Comparison of ENCODE assay signal across 8 cellular contexts in the genomic region with DNA sequence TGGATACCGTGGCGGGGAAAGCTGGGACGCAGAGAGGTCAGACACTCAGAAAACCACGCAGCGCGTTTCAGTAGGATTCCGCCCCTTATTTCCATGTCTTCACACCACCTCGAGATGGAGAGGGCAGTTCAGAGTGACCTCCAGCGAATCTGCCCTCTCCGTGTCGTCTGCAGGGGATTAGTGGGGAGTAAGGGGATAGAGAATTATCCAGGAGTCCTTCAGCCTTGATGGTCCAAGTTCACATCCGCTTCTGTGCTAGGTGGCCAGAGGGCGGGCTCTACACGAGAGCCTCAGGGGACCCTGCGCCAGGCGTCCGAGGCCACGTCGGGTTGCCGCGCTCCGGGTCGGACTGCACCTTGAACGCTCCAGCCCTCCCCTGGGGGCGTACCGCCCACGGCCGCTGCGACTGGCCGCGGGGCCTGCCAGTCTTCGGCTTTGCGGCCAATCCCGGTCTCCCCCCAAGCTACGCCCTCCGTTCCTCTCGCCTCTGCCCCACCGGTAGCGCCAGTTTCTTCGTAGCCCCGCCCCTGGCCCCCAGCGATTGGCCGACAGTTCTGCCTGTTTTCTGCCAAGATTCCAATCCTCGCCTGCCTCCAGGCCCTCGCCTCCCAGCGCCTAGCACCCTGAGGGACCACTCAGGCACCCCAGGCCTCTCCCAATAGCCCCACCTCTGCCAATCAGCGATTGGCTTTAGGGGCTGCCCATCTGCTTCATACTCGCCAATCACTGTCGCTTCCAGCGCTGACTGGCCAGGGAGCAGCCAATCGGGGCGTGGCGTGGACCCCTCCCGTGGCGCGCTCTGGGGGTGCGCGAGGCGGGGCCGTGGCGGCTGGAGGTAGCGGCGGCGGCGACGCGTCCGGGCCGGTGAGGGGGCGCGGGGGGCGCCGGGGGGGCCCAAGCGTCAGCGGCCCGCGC. TPM values are rescaled to one million over a fixed set of nuclear protein-coding genes. Genes with fewer than 3 reads are reported as not detected.
DNase-seq lines count a peak whose midpoint lies in the region; ATAC-seq and TF ChIP-seq lines count a peak whose summit lies in the region.

A gene with protein sequence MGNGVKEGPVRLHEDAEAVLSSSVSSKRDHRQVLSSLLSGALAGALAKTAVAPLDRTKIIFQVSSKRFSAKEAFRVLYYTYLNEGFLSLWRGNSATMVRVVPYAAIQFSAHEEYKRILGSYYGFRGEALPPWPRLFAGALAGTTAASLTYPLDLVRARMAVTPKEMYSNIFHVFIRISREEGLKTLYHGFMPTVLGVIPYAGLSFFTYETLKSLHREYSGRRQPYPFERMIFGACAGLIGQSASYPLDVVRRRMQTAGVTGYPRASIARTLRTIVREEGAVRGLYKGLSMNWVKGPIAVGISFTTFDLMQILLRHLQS (plus strand): TSS at position 812 of the 915 bp plus-strand sequence. CDS start 32,131 bp downstream, outside the sequence.

- H3K4me1 Mint-ChIP-seq in activated T-cell treated with anti-CD3 and anti-CD28 coated beads, Interleukin-2, amount 50 U/mL, for 4 hours (ENCODE audit: low read depth): peaks cover 38% of the 10 kb centered on the region

- POLR2A ChIA-PET in Panc1 (lab: Charles Lee): no interaction called here

- H3K9me3 ChIP-seq in Panc1 (ENCODE audit: control insufficient read depth, insufficient read depth, low read depth, low read length) (no peaks in the 10 kb centered on the region), esophagus (ENCODE audit: control insufficient read depth in 2 of 2, insufficient read depth in 1 of 2, low read depth in 1 of 2, low read length in 1 of 2) (no peaks in the 10 kb centered on the region), mucosa of stomach (ENCODE audit: control insufficient read depth, low read length) (no peaks in the 10 kb centered on the region)

- no peaks in the 10 kb centered on the region for H3K36me3 ChIP-seq in Panc1 (ENCODE audit: control insufficient read depth, insufficient read depth, low read length)
- H3K36me3 ChIP-seq in esophagus (ENCODE audit: control insufficient read depth in 2 of 2, insufficient read depth in 2 of 2, low read length in 1 of 2): peaks cover 0 to 7% of the 10 kb centered on the region in 2 donors
- H3K36me3 ChIP-seq in mucosa of stomach (ENCODE audit: control insufficient read depth, insufficient read depth, low read length): no peaks in the 10 kb centered on the region

- H3K27me3 ChIP-seq in Panc1 (ENCODE audit: control insufficient read depth, insufficient read depth, low read length) (no peaks in the 10 kb centered on the region), esophagus (ENCODE audit: control insufficient read depth in 1 of 2, insufficient read depth in 2 of 2, low read length in 2 of 2) (no peaks in the 10 kb centered on the region), mucosa of stomach (ENCODE audit: control insufficient read depth, insufficient read depth, low read length) (no peaks in the 10 kb centered on the region)

- ATAC-seq in GM21723 (IDR thresholded peaks at IDR 0.05; ENCODE audit: unreplicated experiment) (peak; percentile 94), Panc1 (peak; percentile 95)
- peak; percentile 95 to 96 for ATAC-seq in activated T-cell treated with anti-CD3 and anti-CD28 coated beads, Interleukin-2, amount 50 U/mL, for 4 hours

- in situ Hi-C loops in Panc1 (cut with HindIII; ENCODE audit: low pct_unique_long_range_greater_than_20kb, low sequenced_read_pairs): no loop called here

- CTCF ChIA-PET in Panc1 (lab: Charles Lee): interaction anchor here (0.7 kb wide), 1 partner anchor 603 kb away, joined by 4 read pairs; no protein-coding TSS in a partner anchor

- peaks cover 15% of the 10 kb centered on the region for H3K4me1 ChIP-seq in Panc1 (ENCODE audit: control insufficient read depth, insufficient read depth, low read length)
- peaks cover 4 to 6% of the 10 kb centered on the region in 2 donors for H3K4me1 ChIP-seq in esophagus (ENCODE audit: control insufficient read depth in 2 of 2, insufficient read depth in 2 of 2, low read length in 1 of 2)
- H3K4me1 ChIP-seq in mucosa of stomach (ENCODE audit: control insufficient read depth, insufficient read depth, low read length): peaks cover 27% of the 10 kb centered on the region

- DNase-seq in DMS153 treated with DMSO at 0.1 percent for 48 hours (lab: John Stamatoyannopoulos, UW; ENCODE audit: unreplicated experiment) (peak; percentile 98), KG1 (lab: John Stamatoyannopoulos, UW) (peak; percentile 95), Panc1 (ENCODE audit: low read depth, low spot score) (peak; percentile 95)
- DNase-seq in activated T-cell treated with anti-CD3 and anti-CD28 coated beads, Interleukin-2, amount 50 U/mL, for 4 hours: peak; percentile 98
- DNase-seq in stimulated activated CD8-positive, alpha-beta memory T cell treated with anti-CD3 and anti-CD28 coated beads, Interleukin-7, amount 100 ng/mL, for 1 hour (ENCODE audit: low read depth in 2 of 2): peak; percentile 96 to 97

- H3K9me3 Mint-ChIP-seq in activated T-cell treated with anti-CD3 and anti-CD28 coated beads, Interleukin-2, amount 50 U/mL, for 4 hours: no peaks in the 10 kb centered on the region

- peak within 1 kb of the TSS; percentile 52 to 61 for H3K4me3 ChIP-seq in Panc1 (ENCODE audit: low read depth in 2 of 2, low read length in 2 of 2)
- peak within 1 kb of the TSS; percentile 66 to 70 for H3K4me3 ChIP-seq in esophagus (ENCODE audit: low read depth in 1 of 2, low read length in 2 of 2)
- peak within 1 kb of the TSS; percentile 77 for H3K4me3 ChIP-seq in mucosa of stomach (ENCODE audit: low read length)

- H3K27ac ChIP-seq in Panc1 (ENCODE audit: low read length) (peak within 1 kb of the TSS; percentile 78), esophagus (ENCODE audit: low read depth in 2 of 2, low read length in 1 of 2) (peak within 1 kb of the TSS; percentile 74 to 82)

- 4 to 7% methylated on average over 77 of the region's 77 CpGs for WGBS in esophagus, 2 donors

- no peaks in the 10 kb centered on the region for H3K27me3 Mint-ChIP-seq in activated T-cell treated with anti-CD3 and anti-CD28 coated beads, Interleukin-2, amount 50 U/mL, for 4 hours (ENCODE audit: low read depth)

- peaks cover 3% of the 10 kb centered on the region for H3K36me3 Mint-ChIP-seq in activated T-cell treated with anti-CD3 and anti-CD28 coated beads, Interleukin-2, amount 50 U/mL, for 4 hours (ENCODE audit: insufficient read depth)

- BruUV-seq in Panc1 (replicated peaks; lab: Mats Ljungman, UMichigan): no TSS peak

- H3K4me3 Mint-ChIP-seq in activated T-cell treated with anti-CD3 and anti-CD28 coated beads, Interleukin-2, amount 50 U/mL, for 4 hours: peak within 1 kb of the TSS; percentile 79

- TF ChIP-seq CTCF in Panc1 (IDR thresholded peaks at IDR 0.05): no peak

- H3K9ac ChIP-seq in mucosa of stomach (ENCODE audit: low read length): peak within 1 kb of the TSS; percentile 36

- intact Hi-C loops in Panc1 (cut with micrococcal nuclease; ENCODE audit: unreplicated experiment): loop anchor here (10.0 kb wide), 1 partner anchor 71 kb away; the partner anchor contains the start of gene TMEM161A

RNA-seq across cellular contexts. Expression of the gene that starts here (rescaled TPM):
- total RNA-seq in Panc1 (2021; ENCODE audit: unreplicated experiment): 2.6 TPM
- 2.9 TPM for polyA plus RNA-seq in Panc1 (2012; ENCODE audit: insufficient read length)
- 10 to 100 TPM in 1 of 3 donors, 1 to 10 TPM in 2; 8.9 to 11.1 (median 8.9) TPM for total RNA-seq in activated T-cell treated with anti-CD3 and anti-CD28 coated beads, Interleukin-2, amount 50 U/mL, for 4 hours
- 1 to 10 TPM; 4.1 to 4.2 TPM for polyA plus RNA-seq in esophagus

Comparison
In these comparisons a context has a peak if more than half of its experiments do, and no peak if none do; other contexts are left out.
1. Peak in every context shown above with its lines: DNase-seq, ATAC-seq, H3K4me3 ChIP-seq and H3K27ac ChIP-seq.